Comparison of ENCODE assay signal across 8 cellular contexts in the genomic region with DNA sequence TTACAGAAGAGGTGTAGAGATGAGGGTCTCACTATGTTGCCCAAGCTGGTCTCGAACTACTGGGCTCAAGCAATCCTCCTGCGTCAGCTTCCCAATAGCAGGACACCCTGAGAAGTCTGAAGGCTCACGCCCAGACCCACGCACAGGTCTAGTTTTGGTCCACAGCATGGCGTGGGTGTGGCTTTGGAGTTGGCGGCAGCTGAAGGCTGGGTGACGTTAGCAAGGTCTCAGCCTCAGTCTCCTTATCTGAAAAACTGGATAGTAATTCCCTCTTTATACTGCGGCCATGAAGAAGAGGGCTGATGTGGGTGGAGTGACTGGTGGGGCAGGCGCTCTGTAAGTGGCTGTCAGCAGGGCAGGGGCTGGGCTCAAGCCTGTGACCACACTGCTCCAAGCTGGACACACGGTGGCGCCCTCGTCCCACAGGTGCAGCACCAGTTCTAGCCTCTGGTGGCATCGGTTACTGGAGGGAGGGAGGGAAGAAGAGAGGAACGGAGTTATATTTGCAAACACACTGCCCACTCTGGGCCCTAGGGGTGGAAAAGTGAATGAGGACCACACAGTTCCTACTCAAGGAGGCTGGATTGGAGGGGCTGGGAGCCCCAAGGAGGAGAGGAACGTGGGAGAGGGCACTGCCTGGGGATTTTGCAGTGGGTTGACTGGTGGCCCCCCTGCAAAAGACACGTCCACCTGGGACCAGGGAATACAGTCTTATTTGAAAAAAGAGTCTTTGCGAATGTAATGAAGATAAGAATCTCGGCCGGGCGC. TPM values are rescaled to one million over a fixed set of nuclear protein-coding genes. Genes with fewer than 3 reads are reported as not detected.
DNase-seq lines count a peak whose midpoint lies in the region; ATAC-seq, FAIRE-seq and TF ChIP-seq lines count a peak whose summit lies in the region.

No MANE protein-coding gene starts in this region.

- POLR2A ChIA-PET in K562 (lab: Yijun Ruan, JAX) = interaction anchor here (0.6 to 1.9 kb wide), 5 partner anchors 14 to 562 kb away, joined by 3 to 7 read pairs (median 4); no protein-coding TSS in a partner anchor

- 9% methylated on average over 13 of the region's 20 CpGs for WGBS in K562 (ENCODE audit: insufficient coverage, low coverage, missing lambda C conversion rate)
- WGBS in smooth muscle cell (ENCODE audit: low lambda C conversion rate) = 30% methylated on average over 20 of the region's 20 CpGs

- H3K27me3 ChIP-seq in K562 (ENCODE audit: control insufficient read depth in 2 of 2, insufficient read depth in 2 of 2, low read length in 2 of 2) = no peaks in the 10 kb centered on the region
- H3K27me3 ChIP-seq in smooth muscle cell (ENCODE audit: low read depth) = no peaks in the 10 kb centered on the region

- H3K4me1 ChIP-seq in K562 (replicated peaks in 1 of 2; ENCODE audit: control insufficient read depth in 2 of 2, insufficient read depth in 2 of 2, low read length in 2 of 2) = peaks cover 6 to 13% of the 10 kb centered on the region in 2 experiments; a peak in 4 of 5 replicates
- H3K4me1 ChIP-seq in smooth muscle cell (ENCODE audit: low read depth) = peaks cover 3% of the 10 kb centered on the region

- peak; percentile 96 for FAIRE-seq in K562 (lab: Jason Lieb, UNC)

- H4K20me1 ChIP-seq in K562 (replicated peaks; ENCODE audit: control insufficient read depth, insufficient read depth, low read length) (no peaks in the 10 kb centered on the region), smooth muscle cell (ENCODE audit: low read depth) (no peaks in the 10 kb centered on the region)

- BruUV-seq in K562 (replicated peaks; lab: Mats Ljungman, UMichigan) = no TSS peak

- peak; percentile 97 for TF ChIP-seq CTCF in GM13977 (IDR thresholded peaks at IDR 0.05; ENCODE audit: extremely low read depth, insufficient read depth, missing control alignments)
- TF ChIP-seq CTCF in K562 (IDR thresholded peaks at IDR 0.05 in 2 of 3, conservative IDR thresholded peaks at IDR 0.05 in 1 of 3; ENCODE audit: insufficient read depth in 2 of 3, low read depth in 1 of 3, low read length in 3 of 3) = peak; percentile 95 to 98 (median 97)
- peak; percentile 93 for TF ChIP-seq CTCF in smooth muscle cell (IDR thresholded peaks at IDR 0.05; ENCODE audit: borderline replicate concordance, insufficient read depth, poor library complexity, severe bottlenecking)

- H3K4me3 ChIP-seq in K562 (no peak overlapping the region), smooth muscle cell (no peak overlapping the region)

- peak; percentile 95 for DNase-seq in GM13977 (ENCODE audit: low spot score)
- DNase-seq in NCI-H2171 (lab: John Stamatoyannopoulos, UW) = peak; percentile 83
- DNase-seq in UCSD-AML1 (lab: John Stamatoyannopoulos, UW; ENCODE audit: unreplicated experiment) = peak; percentile 87
- peak; percentile 87 to 90 (median 88) for DNase-seq in K562 (ENCODE audit: extremely low read depth in 1 of 4, low spot score in 3 of 4)
- peak; percentile 90 for DNase-seq in iPS DF 4.7 (ENCODE audit: extremely low read depth, low spot score)
- DNase-seq in smooth muscle cell (lab: John Stamatoyannopoulos, UW; ENCODE audit: unreplicated experiment) = peak; percentile 66

- H3K27ac ChIP-seq in K562 (ENCODE audit: extremely low read depth, low read depth, low read length) = no peak overlapping the region
- H3K27ac ChIP-seq in smooth muscle cell (ENCODE audit: low read depth) = no peak overlapping the region

- TF ChIP-seq POLR2A in K562 (conservative IDR thresholded peaks at IDR 0.05) = no peak

- H3K9me1 ChIP-seq in K562 (ENCODE audit: control insufficient read depth, insufficient read depth, low read length) = no peaks in the 10 kb centered on the region

- H3K9ac ChIP-seq in K562 (ENCODE audit: insufficient read depth in 1 of 2, low read depth in 2 of 2, low read length in 2 of 2) (peak overlapping the region in 1 of 2 experiments; percentile 81; a peak in 2 of 4 replicates), smooth muscle cell (ENCODE audit: low read depth) (no peak overlapping the region)

- H3K9me3 ChIP-seq in K562 (replicated peaks; ENCODE audit: control insufficient read depth, insufficient read depth, low read depth, low read length) = no peaks in the 10 kb centered on the region
- no peaks in the 10 kb centered on the region for H3K9me3 ChIP-seq in smooth muscle cell (replicated peaks; ENCODE audit: low read depth)

- in situ Hi-C loops in GM13977 (cut with MboI; ENCODE audit: low pct_unique_long_range_greater_than_20kb, low sequenced_read_pairs, unreplicated experiment) (no loop called here), K562 (cut with MboI) (no loop called here)

- no peaks in the 10 kb centered on the region for H3K79me2 ChIP-seq in K562 (ENCODE audit: control insufficient read depth, insufficient read depth, low read length)
- H3K79me2 ChIP-seq in smooth muscle cell (ENCODE audit: low read depth) = no peaks in the 10 kb centered on the region

- TF ChIP-seq RAD21 in K562 (CRISPR knock-in tag; conservative IDR thresholded peaks at IDR 0.05 in 1 of 2, IDR thresholded peaks at IDR 0.05 in 1 of 2) = peak; percentile 92 to 95

- no peak for TF ChIP-seq EP300 in K562 (IDR thresholded peaks at IDR 0.05; ENCODE audit: low read length)

- intact Hi-C loops in K562 (cut with micrococcal nuclease) = no loop called here

- H2AFZ ChIP-seq in K562 (ENCODE audit: low read depth, low read length) (peak overlapping the region; percentile 80), smooth muscle cell (ENCODE audit: low read depth) (no peak overlapping the region)

- ATAC-seq in HG02943 (IDR thresholded peaks at IDR 0.05; ENCODE audit: low read depth, unreplicated experiment) (peak; percentile 52), K562 (peak; percentile 100), HG02973 (IDR thresholded peaks at IDR 0.05; ENCODE audit: unreplicated experiment) (no peak)

- H3K4me2 ChIP-seq in K562 (ENCODE audit: insufficient read depth, low read length) (peak overlapping the region; percentile 55), smooth muscle cell (peak overlapping the region; percentile 51)

- peaks cover 4% of the 10 kb centered on the region for H3F3A ChIP-seq in smooth muscle cell (ENCODE audit: low read depth)

- CTCF ChIA-PET in K562 (lab: Yijun Ruan, JAX; ENCODE audit: low intra/inter-chr PET ratio) = interaction anchor here (0.5 to 3.2 kb wide), 6 partner anchors 22 to 640 kb away, joined by 3 to 22 read pairs (median 3); no protein-coding TSS in a partner anchor

- H3K36me3 ChIP-seq in K562 (ENCODE audit: control insufficient read depth, insufficient read depth, low read length) = no peaks in the 10 kb centered on the region
- H3K36me3 ChIP-seq in smooth muscle cell (ENCODE audit: low read depth) = no peaks in the 10 kb centered on the region

RNA-seq across cellular contexts. Expression of a gene that starts 19.6 kb away (rescaled TPM):
- 5.4 and 20.1 TPM in 2 replicates for total RNA-seq in K562 (2011; cell fraction: chromatin; rRNA removed; ENCODE audit: low replicate concordance)
- 9.2 and 11.7 TPM in 2 replicates for total RNA-seq in K562 (2011; cell fraction: nucleolus; rRNA removed)
- 6.9 and 8.3 TPM in 2 replicates for total RNA-seq in K562 (2011; cell fraction: nucleoplasm; rRNA removed)
- total RNA-seq in K562 (2014; rRNA removed) = 4.2 and 4.4 TPM in 2 replicates
- total RNA-seq in K562 (2014; rRNA removed; fragmentation: Illumina TruSeq; extraction: Trizol) = 0.57 and 0.84 TPM in 2 replicates
- total RNA-seq in K562 (2015; rRNA removed; fragmentation: Illumina TruSeq; extraction: Trizol) = 1.6 TPM in 2 replicates
- total RNA-seq in K562 (2021) = 4.6 and 5.8 TPM in 2 replicates
- polyA plus RNA-seq in K562 (2011; rRNA removed) = 3.0 and 4.2 TPM in 2 replicates
- 4.8 and 9.8 TPM in 2 replicates for polyA plus RNA-seq in K562 (2011; cell fraction: cytosol; rRNA removed)
- polyA plus RNA-seq in K562 (2011; cell fraction: nucleus; rRNA removed) = 14.1 and 18.7 TPM in 2 replicates
- polyA plus RNA-seq in K562 (2012) = 2.4 and 4.6 TPM in 2 replicates
- 1.5 and 3.2 TPM in 2 replicates for polyA plus RNA-seq in K562 (2014; fragmentation: Illumina TruSeq; extraction: Trizol)
- under 1 TPM; 0.13 to 0.20 TPM for polyA plus RNA-seq in K562 (2014; fragmentation: Nextera tagmentation; extraction: Ambion mirVana)
- polyA plus RNA-seq in K562 (2014; rRNA removed) = 3.6 and 5.8 TPM in 2 replicates
- polyA minus RNA-seq in K562 (2011; rRNA and poly(A)+ RNA removed) = 1.2 and 1.3 TPM in 2 replicates
- 5.9 TPM in 2 replicates for polyA minus RNA-seq in K562 (2011; cell fraction: cytosol; rRNA and poly(A)+ RNA removed)
- 4.6 and 4.7 TPM in 2 replicates for polyA minus RNA-seq in K562 (2011; cell fraction: nucleus; rRNA and poly(A)+ RNA removed)
- total RNA-seq in smooth muscle cell = 3.7 and 6.0 TPM in 2 replicates
- 2.3 and 5.4 TPM in 2 replicates for polyA plus RNA-seq in smooth muscle cell

RNA-seq across cellular contexts. Expression of a gene that starts 21.5 kb away (rescaled TPM):
- 7.9 and 25.6 TPM in 2 replicates for total RNA-seq in K562 (2011; cell fraction: chromatin; rRNA removed; ENCODE audit: low replicate concordance)
- 22.5 and 24.0 TPM in 2 replicates for total RNA-seq in K562 (2011; cell fraction: nucleolus; rRNA removed)
- total RNA-seq in K562 (2011; cell fraction: nucleoplasm; rRNA removed) = 13.4 and 14.2 TPM in 2 replicates
- 29.0 and 41.6 TPM in 2 replicates for total RNA-seq in K562 (2014; rRNA removed)
- 2.7 and 3.2 TPM in 2 replicates for total RNA-seq in K562 (2014; rRNA removed; fragmentation: Illumina TruSeq; extraction: Trizol)
- total RNA-seq in K562 (2015; rRNA removed; fragmentation: Illumina TruSeq; extraction: Trizol) = 7.3 and 8.3 TPM in 2 replicates
- total RNA-seq in K562 (2021) = 62.8 and 70.2 TPM in 2 replicates
- polyA plus RNA-seq in K562 (2011; rRNA removed) = 4.0 and 13.8 TPM in 2 replicates
- 6.0 and 18.2 TPM in 2 replicates for polyA plus RNA-seq in K562 (2011; cell fraction: cytosol; rRNA removed)
- polyA plus RNA-seq in K562 (2011; cell fraction: nucleus; rRNA removed) = 9.9 and 15.1 TPM in 2 replicates
- polyA plus RNA-seq in K562 (2012) = 24.9 and 50.5 TPM in 2 replicates
- 18.4 and 49.9 TPM in 2 replicates for polyA plus RNA-seq in K562 (2014; fragmentation: Illumina TruSeq; extraction: Trizol)
- polyA plus RNA-seq in K562 (2014; fragmentation: Nextera tagmentation; extraction: Ambion mirVana) = under 1 TPM; 0.67 to 0.69 TPM
- 22.5 and 28.1 TPM in 2 replicates for polyA plus RNA-seq in K562 (2014; rRNA removed)
- polyA minus RNA-seq in K562 (2011; rRNA and poly(A)+ RNA removed) = 1.9 and 2.3 TPM in 2 replicates
- polyA minus RNA-seq in K562 (2011; cell fraction: cytosol; rRNA and poly(A)+ RNA removed) = 12.7 and 21.9 TPM in 2 replicates
- 10.2 and 10.6 TPM in 2 replicates for polyA minus RNA-seq in K562 (2011; cell fraction: nucleus; rRNA and poly(A)+ RNA removed)
- total RNA-seq in smooth muscle cell = 14.0 and 19.1 TPM in 2 replicates
- 89.6 and 94.9 TPM in 2 replicates for polyA plus RNA-seq in smooth muscle cell

RNA-seq across cellular contexts. Expression of a gene that starts 41.1 kb away (rescaled TPM):
- not detected in 2 replicates for total RNA-seq in K562 (2011; cell fraction: chromatin; rRNA removed; ENCODE audit: low replicate concordance)
- not detected in 2 replicates for total RNA-seq in K562 (2011; cell fraction: nucleolus; rRNA removed)
- total RNA-seq in K562 (2011; cell fraction: nucleoplasm; rRNA removed) = not detected in 2 replicates
- total RNA-seq in K562 (2014; rRNA removed) (not detected in 2 replicates), K562 (2014; rRNA removed; fragmentation: Illumina TruSeq; extraction: Trizol) (not detected in 2 replicates), K562 (2015; rRNA removed; fragmentation: Illumina TruSeq; extraction: Trizol) (not detected in 2 replicates), K562 (2021) (not detected in 2 replicates), smooth muscle cell (not detected in 2 replicates)
- polyA plus RNA-seq in K562 (2011; rRNA removed) (not detected in 2 replicates), K562 (2014; fragmentation: Illumina TruSeq; extraction: Trizol) (not detected in 2 replicates), K562 (2014; fragmentation: Nextera tagmentation; extraction: Ambion mirVana) (not detected), K562 (2014; rRNA removed) (not detected in 2 replicates), smooth muscle cell (0.48 and 1.1 TPM in 2 replicates)
- polyA plus RNA-seq in K562 (2011; cell fraction: cytosol; rRNA removed) = not detected in 2 replicates
- polyA plus RNA-seq in K562 (2011; cell fraction: nucleus; rRNA removed) = not detected in 2 replicates
- 0.19 TPM in 1 of 2 replicates, not detected in the other for polyA plus RNA-seq in K562 (2012)
- not detected in 2 replicates for polyA minus RNA-seq in K562 (2011; rRNA and poly(A)+ RNA removed)
- polyA minus RNA-seq in K562 (2011; cell fraction: cytosol; rRNA and poly(A)+ RNA removed) = not detected in 2 replicates
- not detected in 2 replicates for polyA minus RNA-seq in K562 (2011; cell fraction: nucleus; rRNA and poly(A)+ RNA removed)

RNA-seq across cellular contexts. Expression of a gene that starts 52.6 kb away (rescaled TPM):
- 0.83 TPM in 1 of 2 replicates, not detected in the other for total RNA-seq in K562 (2011; cell fraction: chromatin; rRNA removed; ENCODE audit: low replicate concordance)
- not detected in 2 replicates for total RNA-seq in K562 (2011; cell fraction: nucleolus; rRNA removed)
- total RNA-seq in K562 (2011; cell fraction: nucleoplasm; rRNA removed) = not detected in 2 replicates
- 0.53 and 0.54 TPM in 2 replicates for total RNA-seq in K562 (2014; rRNA removed)
- 0.32 TPM in 1 of 2 replicates, not detected in the other for total RNA-seq in K562 (2014; rRNA removed; fragmentation: Illumina TruSeq; extraction: Trizol)
- total RNA-seq in K562 (2015; rRNA removed; fragmentation: Illumina TruSeq; extraction: Trizol) = 0.26 TPM in 1 of 2 replicates, not detected in the other
- total RNA-seq in K562 (2021) = 0.73 and 0.89 TPM in 2 replicates
- 0.08 and 0.38 TPM in 2 replicates for polyA plus RNA-seq in K562 (2011; rRNA removed)
- polyA plus RNA-seq in K562 (2011; cell fraction: cytosol; rRNA removed) = 0.18 and 1.2 TPM in 2 replicates
- 0.10 and 1.6 TPM in 2 replicates for polyA plus RNA-seq in K562 (2011; cell fraction: nucleus; rRNA removed)
- polyA plus RNA-seq in K562 (2012) = 0.10 and 0.86 TPM in 2 replicates
- polyA plus RNA-seq in K562 (2014; fragmentation: Illumina TruSeq; extraction: Trizol) = 0.14 and 0.16 TPM in 2 replicates
- polyA plus RNA-seq in K562 (2014; fragmentation: Nextera tagmentation; extraction: Ambion mirVana) = not detected
- 0.13 and 0.20 TPM in 2 replicates for polyA plus RNA-seq in K562 (2014; rRNA removed)
- 0.49 TPM in 1 of 2 replicates, not detected in the other for polyA minus RNA-seq in K562 (2011; rRNA and poly(A)+ RNA removed)
- polyA minus RNA-seq in K562 (2011; cell fraction: cytosol; rRNA and poly(A)+ RNA removed) = not detected in 2 replicates
- not detected in 2 replicates for polyA minus RNA-seq in K562 (2011; cell fraction: nucleus; rRNA and poly(A)+ RNA removed)
- not detected in 2 replicates for total RNA-seq in smooth muscle cell
- 0.40 and 1.2 TPM in 2 replicates for polyA plus RNA-seq in smooth muscle cell
